In genomic region chr16:12147681-12148479, GRCh38 we compare ENCODE assay signal across 12 cellular contexts.
A peak's percentile ranks its signal among the peaks of the same experiment; 100 is the strongest.
DNase-seq lines count a peak whose midpoint lies in the region; ATAC-seq and TF ChIP-seq lines count a peak whose summit lies in the region.
"Had no signal": no experiment of that assay in that cellular context is flagged by ENCODE, and none has a peak within 500 bp of the region (broad histone marks: within the 10 kb centered on the region; RNA-seq: fewer than 3 reads in every experiment).

No MANE protein-coding gene starts in this region.

- peak overlapping the region in 9 of 10 donors; percentile 34 to 77 (median 60) for H3K27ac ChIP-seq in heart right ventricle
- H3K27ac ChIP-seq in skeletal muscle tissue (ENCODE audit: low read depth, low read length), result peak overlapping the region; percentile 5

- intact Hi-C loops in heart right ventricle (cut with DNase I), result loop anchor here in 1 of 10 donors (10.0 kb wide), 1 partner anchor 53 kb away; no protein-coding TSS in a partner anchor

- no peaks in the 10 kb centered on the region for H3K27me3 ChIP-seq in heart right ventricle
- no peaks in the 10 kb centered on the region for H3K27me3 ChIP-seq in skeletal muscle tissue (ENCODE audit: control insufficient read depth in 3 of 3, insufficient read depth in 3 of 3, low read length in 3 of 3)

- H3K9ac ChIP-seq in skeletal muscle tissue (ENCODE audit: low read depth in 1 of 3, low read length in 3 of 3), result peak overlapping the region in 1 of 3 donors; percentile 61

- peak; percentile 35 for DNase-seq in SIG-M5 treated with dmso at 0.1 percent for 504 hours (lab: John Stamatoyannopoulos, UW; ENCODE audit: unreplicated experiment)
- DNase-seq in SIG-M5 (lab: John Stamatoyannopoulos, UW), result no peak
- DNase-seq in NOMO-1 treated with DMSO at 0.1 percent for 48 hours (lab: John Stamatoyannopoulos, UW; ENCODE audit: unreplicated experiment), result peak; percentile 60
- DNase-seq in heart right ventricle, result peak in 1 of 2 donors; percentile 25
- no peak for DNase-seq in GM13976 (ENCODE audit: low spot score)
- DNase-seq: activated CD4-positive, alpha-beta T cell treated with anti-CD3 and anti-CD28 coated beads, Interleukin-2, amount 50 U/mL, for 1 hour; foreskin melanocyte; NCI-H524 treated with DMSO at 0.1 percent for 48 hours had no signal

- TF ChIP-seq CTCF in heart right ventricle (IDR thresholded peaks at IDR 0.05) (peak in 2 of 9 donors; percentile 10 to 29), GM13976 (IDR thresholded peaks at IDR 0.05; ENCODE audit: borderline replicate concordance, control extremely low read depth, extremely low read depth, insufficient read depth, missing control alignments) (no peak)

- peak overlapping the region in 5 of 10 donors; percentile 6 to 23 (median 15) for H3K4me3 ChIP-seq in heart right ventricle
- peak overlapping the region in 1 of 3 donors; percentile 52 for H3K4me3 ChIP-seq in skeletal muscle tissue (ENCODE audit: low read length in 3 of 3)
- H3K4me3 ChIP-seq: HAP-1 had no signal

- H3K4me1 ChIP-seq in heart right ventricle, result peaks cover 3 to 22% (median 15%) of the 10 kb centered on the region in 9 donors
- H3K4me1 ChIP-seq in skeletal muscle tissue (ENCODE audit: control insufficient read depth in 3 of 3, insufficient read depth in 3 of 3, low read length in 3 of 3), result peaks cover 6 to 13% (median 8%) of the 10 kb centered on the region in 3 donors
- H3K4me1 ChIP-seq: HAP-1 had no signal

- WGBS in heart right ventricle, 2 donors, result 15 to 20% methylated on average over 14 of the region's 14 CpGs

- ATAC-seq in heart right ventricle (peak; percentile 43 to 92 (median 82)), GM18520 (IDR thresholded peaks at IDR 0.05; ENCODE audit: unreplicated experiment) (no peak), GM21390 (IDR thresholded peaks at IDR 0.05; ENCODE audit: unreplicated experiment) (no peak)

- H3K9me3 ChIP-seq in heart right ventricle (no peaks in the 10 kb centered on the region), skeletal muscle tissue (ENCODE audit: control insufficient read depth in 3 of 3, low read length in 3 of 3) (no peaks in the 10 kb centered on the region)
- H3K9me3 ChIP-seq: HAP-1 had no signal

- no peaks in the 10 kb centered on the region for H3K36me3 ChIP-seq in heart right ventricle
- no peaks in the 10 kb centered on the region for H3K36me3 ChIP-seq in skeletal muscle tissue (ENCODE audit: control insufficient read depth in 3 of 3, insufficient read depth in 3 of 3, low read length in 3 of 3)
- H3K36me3 ChIP-seq: HAP-1 had no signal

- in situ Hi-C loops in GM13976 (cut with MboI; ENCODE audit: low sequenced_read_pairs, unreplicated experiment), result no loop called here

Comparison
In these comparisons a context has a peak if more than half of its experiments do, and no peak if none do; other contexts are left out.
1. DNase-seq: peak in SIG-M5 treated with dmso at 0.1 percent for 504 hours (single experiment) and NOMO-1 treated with DMSO at 0.1 percent for 48 hours (single experiment); none in SIG-M5 (single experiment) and GM13976 (single experiment).
2. ATAC-seq: peak in heart right ventricle (8 of 8); none in GM18520 (single experiment) and GM21390 (single experiment).